Comparison of ENCODE assay signal across 14 cellular contexts in the genomic region with DNA sequence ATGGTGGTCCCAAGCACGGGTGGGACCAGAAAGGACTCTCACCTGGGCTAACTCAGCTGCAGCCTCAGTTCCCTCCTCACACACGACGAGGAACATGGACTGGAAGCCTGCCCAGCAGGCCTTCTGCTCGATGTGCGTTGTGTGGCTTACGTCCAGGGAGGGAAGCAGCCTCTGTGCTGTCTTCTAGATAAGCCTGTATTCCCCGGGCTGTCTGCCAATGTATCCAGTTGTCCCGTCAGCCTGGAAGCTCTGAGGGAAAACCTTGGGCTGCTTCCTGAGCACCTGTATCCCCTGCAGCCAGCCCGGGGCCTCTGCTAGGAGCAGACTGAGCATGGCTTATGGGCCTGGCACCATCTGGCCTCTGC. TPM values are rescaled to one million over a fixed set of nuclear protein-coding genes. Genes with fewer than 3 reads are reported as not detected.
DNase-seq lines count a peak whose midpoint lies in the region; ATAC-seq, FAIRE-seq and TF ChIP-seq lines count a peak whose summit lies in the region.
"Had no signal": no experiment of that assay in that cellular context is flagged by ENCODE, and none has a peak within 500 bp of the region (broad histone marks: within the 10 kb centered on the region; RNA-seq: fewer than 3 reads in every experiment).

No MANE protein-coding gene starts in this region.

- peak; percentile 83 for FAIRE-seq in bronchial epithelial cell (lab: Jason Lieb, UNC)

- H3K36me3 ChIP-seq in bronchial epithelial cell (ENCODE audit: control insufficient read depth, insufficient read depth, low read length): peaks cover 26% of the 10 kb centered on the region
- no peaks in the 10 kb centered on the region for H3K36me3 ChIP-seq in hepatocyte (replicated peaks; ENCODE audit: insufficient read depth, low read depth)
- no peaks in the 10 kb centered on the region for H3K36me3 ChIP-seq in H7 (replicated peaks; ENCODE audit: control insufficient read depth, insufficient read depth, low read length)
- H3K36me3 ChIP-seq in ascending aorta: no peaks in the 10 kb centered on the region
- H3K36me3 ChIP-seq: transverse colon had no signal

- DNase-seq in AG04450 (ENCODE audit: low read depth, low spot score): no peak
- DNase-seq in NCI-H2196 (lab: John Stamatoyannopoulos, UW; ENCODE audit: unreplicated experiment): peak; percentile 73
- no peak for DNase-seq in bronchial epithelial cell (ENCODE audit: low read depth)
- peak; percentile 56 for DNase-seq in hepatocyte (ENCODE audit: low spot score)
- DNase-seq in H7: no peak
- no peak for DNase-seq in DMS53 treated with DMSO at 0.1 percent for 48 hours (lab: John Stamatoyannopoulos, UW; ENCODE audit: unreplicated experiment)
- no peak for DNase-seq in ascending aorta (ENCODE audit: low spot score in 2 of 2)
- DNase-seq: DMS153; NK-92 treated with Interleukin-12 subunit alpha and Interleukin-12 subunit beta, amount 100 ng/mL, for 24 hours; stimulated activated CD4-positive, alpha-beta T cell treated with anti-CD3 and anti-CD28 coated beads, Interleukin-1b, Interleukin-23, amount 100 ng/mL, for 48 hours; stimulated activated CD8-positive, alpha-beta memory T cell treated with anti-CD3 and anti-CD28 coated beads, Interleukin-4, amount 100 ng/mL, for 48 hours; transverse colon had no signal

- H3K9me3 ChIP-seq in AG04450 (ENCODE audit: control insufficient read depth, insufficient read depth, low read length): no peaks in the 10 kb centered on the region
- H3K9me3 ChIP-seq in hepatocyte (ENCODE audit: low read depth): no peaks in the 10 kb centered on the region
- H3K9me3 ChIP-seq in ascending aorta: no peaks in the 10 kb centered on the region
- H3K9me3 ChIP-seq: transverse colon had no signal

- peaks cover 4% of the 10 kb centered on the region for H3K4me1 ChIP-seq in hepatocyte (ENCODE audit: insufficient read depth)
- H3K4me1 ChIP-seq in ascending aorta: no peaks in the 10 kb centered on the region
- H3K4me1 ChIP-seq: transverse colon had no signal

- 72% methylated on average over 9 of the region's 9 CpGs for WGBS in hepatocyte (ENCODE audit: low lambda C conversion rate, missing lambda C conversion rate)

- ATAC-seq in HG02678 (IDR thresholded peaks at IDR 0.05; ENCODE audit: unreplicated experiment): no peak

- intact Hi-C loops in ascending aorta (cut with DNase I): no loop called here

- H3K27ac ChIP-seq in AG04450 (ENCODE audit: low read depth, low read length) (peak overlapping the region; percentile 11), hepatocyte (no peak overlapping the region), ascending aorta (no peak overlapping the region)
- H3K27ac ChIP-seq: SK-N-MC, transverse colon had no signal

- H3K4me3 ChIP-seq in AG04450 (ENCODE audit: low read depth, low read length) (no peak overlapping the region), bronchial epithelial cell (ENCODE audit: low read depth, low read length) (no peak overlapping the region), hepatocyte (no peak overlapping the region), H7 (ENCODE audit: insufficient read depth, low read depth, low read length) (no peak overlapping the region), ascending aorta (no peak overlapping the region)
- H3K4me3 ChIP-seq: SK-N-MC, transverse colon had no signal

- H3K79me2 ChIP-seq in hepatocyte: no peaks in the 10 kb centered on the region

- H3K9me2 ChIP-seq in hepatocyte (replicated peaks; ENCODE audit: insufficient read depth): no peaks in the 10 kb centered on the region

- POLR2A ChIA-PET in AG04450 (lab: Yijun Ruan, JAX): no interaction called here

- peaks cover 16% of the 10 kb centered on the region for H3K27me3 ChIP-seq in AG04450 (ENCODE audit: control insufficient read depth, insufficient read depth, low read length)
- H3K27me3 ChIP-seq in bronchial epithelial cell (ENCODE audit: control insufficient read depth, insufficient read depth, low read length): no peaks in the 10 kb centered on the region
- no peaks in the 10 kb centered on the region for H3K27me3 ChIP-seq in hepatocyte
- H3K27me3 ChIP-seq in H7 (ENCODE audit: control insufficient read depth, insufficient read depth, low read length): no peaks in the 10 kb centered on the region
- no peaks in the 10 kb centered on the region for H3K27me3 ChIP-seq in ascending aorta
- H3K27me3 ChIP-seq: transverse colon had no signal

- H4K20me1 ChIP-seq in hepatocyte (ENCODE audit: insufficient read depth, poor library complexity, severe bottlenecking): peaks cover 5% of the 10 kb centered on the region

- no peak overlapping the region for H2AFZ ChIP-seq in hepatocyte

- no peak overlapping the region for H3K4me2 ChIP-seq in hepatocyte

- CTCF ChIA-PET in AG04450 (lab: Charles Lee): interaction anchor here (0.5 kb wide), 1 partner anchor 20 kb away, joined by 3 read pairs; no protein-coding TSS in a partner anchor

- TF ChIP-seq CTCF in AG04450 (IDR thresholded peaks at IDR 0.05; ENCODE audit: low read depth, low read length): no peak
- no peak for TF ChIP-seq CTCF in bronchial epithelial cell (IDR thresholded peaks at IDR 0.05; ENCODE audit: insufficient read depth, low read length, severe bottlenecking)
- TF ChIP-seq CTCF in hepatocyte (IDR thresholded peaks at IDR 0.05; ENCODE audit: poor library complexity): no peak
- TF ChIP-seq CTCF in ascending aorta (IDR thresholded peaks at IDR 0.05): no peak

RNA-seq across cellular contexts. Expression of gene PCSK9, which starts 10.5 kb away (rescaled TPM):
- polyA plus RNA-seq in AG04450 (2011; rRNA removed) (0.06 and 0.17 TPM in 2 replicates), hepatocyte (23.5 and 31.4 TPM in 2 replicates)
- 0.09 TPM in 1 of 2 replicates, not detected in the other for polyA minus RNA-seq in AG04450 (2011; rRNA and poly(A)+ RNA removed)
- total RNA-seq in bronchial epithelial cell (5.8 and 11.3 TPM in 2 replicates), hepatocyte (20.3 and 23.5 TPM in 2 replicates), ascending aorta (not detected)
- total RNA-seq in H7 (2014; rRNA removed; shearing (Covaris generic)): 103 and 171 TPM in 2 replicates

RNA-seq across cellular contexts. Expression of gene BSND, which starts 51.2 kb away (rescaled TPM):
- not detected in 2 replicates for polyA plus RNA-seq in AG04450 (2011; rRNA removed)
- not detected in 2 replicates for polyA minus RNA-seq in AG04450 (2011; rRNA and poly(A)+ RNA removed)
- total RNA-seq in bronchial epithelial cell: under 0.01 TPM in 1 of 2 replicates, not detected in the other
- total RNA-seq in hepatocyte: 0.23 TPM in 1 of 2 replicates, not detected in the other
- 0.18 and 0.21 TPM in 2 replicates for polyA plus RNA-seq in hepatocyte
- 0.30 and 0.62 TPM in 2 replicates for total RNA-seq in H7 (2014; rRNA removed; shearing (Covaris generic))
- not detected for total RNA-seq in ascending aorta
- total RNA-seq: transverse colon had no signal

Comparison
In these comparisons a context has a peak if more than half of its experiments do, and no peak if none do; other contexts are left out.
1. DNase-seq: peak in NCI-H2196 (single experiment) and hepatocyte (single experiment); none in AG04450 (single experiment), bronchial epithelial cell (single experiment), H7 (single experiment), DMS53 treated with DMSO at 0.1 percent for 48 hours (single experiment) and ascending aorta (0 of 2).